ENCODE assay signal across 1 cellular context in the genomic region with DNA sequence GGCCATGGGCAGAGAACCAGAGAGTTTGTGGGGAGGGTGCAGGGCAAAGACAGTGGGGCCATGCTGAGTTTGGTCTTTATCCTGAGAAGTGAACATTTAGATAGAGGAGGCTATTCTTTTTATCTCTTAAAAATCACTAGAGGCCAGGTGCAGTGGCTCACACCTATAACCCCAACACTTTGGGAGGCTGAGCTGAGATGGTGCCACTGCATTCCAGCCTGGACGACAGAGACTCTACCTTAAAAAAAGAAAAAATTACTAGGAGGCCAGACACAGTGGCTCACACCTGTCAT.
TF ChIP-seq lines count a peak whose summit lies in the region.

No MANE protein-coding gene starts in this region.

TF ChIP-seq in HepG2, 621 proteins besides CTCF, POLR2A, EP300 and RAD21 (continued from another document and continues in another):
- TF ChIP-seq ZNF281 (CRISPR knock-in tag; IDR thresholded peaks at IDR 0.05; ENCODE audit: borderline replicate concordance) = no peak
- TF ChIP-seq ZNF768 (CRISPR knock-in tag; IDR thresholded peaks at IDR 0.05) = no peak
- peak; percentile 3; the same call in 1 of the 2 replicates for TF ChIP-seq SALL1 (CRISPR knock-in tag; IDR thresholded peaks at IDR 0.05)
- no peak for TF ChIP-seq KLF9 (CRISPR knock-in tag; IDR thresholded peaks at IDR 0.05; ENCODE audit: low read depth)
- no peak for TF ChIP-seq ZNF724P (CRISPR knock-in tag; IDR thresholded peaks at IDR 0.05; ENCODE audit: borderline replicate concordance)
- no peak for TF ChIP-seq ETV5 (CRISPR knock-in tag; IDR thresholded peaks at IDR 0.05; ENCODE audit: borderline replicate concordance)
- TF ChIP-seq, protein P1, sequence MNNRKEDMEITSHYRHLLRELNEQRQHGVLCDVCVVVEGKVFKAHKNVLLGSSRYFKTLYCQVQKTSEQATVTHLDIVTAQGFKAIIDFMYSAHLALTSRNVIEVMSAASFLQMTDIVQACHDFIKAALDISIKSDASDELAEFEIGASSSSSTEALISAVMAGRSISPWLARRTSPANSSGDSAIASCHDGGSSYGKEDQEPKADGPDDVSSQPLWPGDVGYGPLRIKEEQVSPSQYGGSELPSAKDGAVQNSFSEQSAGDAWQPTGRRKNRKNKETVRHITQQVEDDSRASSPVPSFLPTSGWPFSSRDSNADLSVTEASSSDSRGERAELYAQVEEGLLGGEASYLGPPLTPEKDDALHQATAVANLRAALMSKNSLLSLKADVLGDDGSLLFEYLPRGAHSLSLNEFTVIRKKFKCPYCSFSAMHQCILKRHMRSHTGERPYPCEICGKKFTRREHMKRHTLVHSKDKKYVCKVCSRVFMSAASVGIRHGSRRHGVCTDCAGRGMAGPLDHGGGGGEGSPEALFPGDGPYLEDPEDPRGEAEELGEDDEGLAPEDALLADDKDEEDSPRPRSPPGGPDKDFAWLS (CRISPR knock-in tag; IDR thresholded peaks at IDR 0.05; ENCODE audit: borderline replicate concordance) = no peak
- TF ChIP-seq FLYWCH1 (CRISPR knock-in tag; IDR thresholded peaks at IDR 0.05) = no peak
- TF ChIP-seq FOXK1 (CRISPR knock-in tag; IDR thresholded peaks at IDR 0.05; ENCODE audit: borderline replicate concordance, low read depth) = no peak
- no peak for TF ChIP-seq ZBTB7A (CRISPR knock-in tag; IDR thresholded peaks at IDR 0.05)
- TF ChIP-seq ZNF335 (CRISPR knock-in tag; IDR thresholded peaks at IDR 0.05) = no peak
- TF ChIP-seq, protein P2, sequence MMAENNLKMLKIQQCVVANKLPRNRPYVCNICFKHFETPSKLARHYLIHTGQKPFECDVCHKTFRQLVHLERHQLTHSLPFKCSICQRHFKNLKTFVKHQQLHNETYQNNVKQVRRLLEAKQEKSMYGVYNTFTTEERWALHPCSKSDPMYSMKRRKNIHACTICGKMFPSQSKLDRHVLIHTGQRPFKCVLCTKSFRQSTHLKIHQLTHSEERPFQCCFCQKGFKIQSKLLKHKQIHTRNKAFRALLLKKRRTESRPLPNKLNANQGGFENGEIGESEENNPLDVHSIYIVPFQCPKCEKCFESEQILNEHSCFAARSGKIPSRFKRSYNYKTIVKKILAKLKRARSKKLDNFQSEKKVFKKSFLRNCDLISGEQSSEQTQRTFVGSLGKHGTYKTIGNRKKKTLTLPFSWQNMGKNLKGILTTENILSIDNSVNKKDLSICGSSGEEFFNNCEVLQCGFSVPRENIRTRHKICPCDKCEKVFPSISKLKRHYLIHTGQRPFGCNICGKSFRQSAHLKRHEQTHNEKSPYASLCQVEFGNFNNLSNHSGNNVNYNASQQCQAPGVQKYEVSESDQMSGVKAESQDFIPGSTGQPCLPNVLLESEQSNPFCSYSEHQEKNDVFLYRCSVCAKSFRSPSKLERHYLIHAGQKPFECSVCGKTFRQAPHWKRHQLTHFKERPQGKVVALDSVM (CRISPR knock-in tag; IDR thresholded peaks at IDR 0.05) = 0 out of 2 replicates have a peak, but pooled peaks have one; percentile 32
- TF ChIP-seq PRMT3 (CRISPR knock-in tag; IDR thresholded peaks at IDR 0.05; ENCODE audit: borderline replicate concordance, low read depth) = no peak
- TF ChIP-seq ZNF282 (IDR thresholded peaks at IDR 0.05; ENCODE audit: partially characterized antibody) = no peak
- TF ChIP-seq CERS6 (CRISPR knock-in tag; IDR thresholded peaks at IDR 0.05) = no peak
- TF ChIP-seq MZF1 (CRISPR knock-in tag; IDR thresholded peaks at IDR 0.05; ENCODE audit: borderline replicate concordance) = no peak
- no peak for TF ChIP-seq SOX13 (IDR thresholded peaks at IDR 0.05)
- TF ChIP-seq SOX13 (CRISPR knock-in tag; conservative IDR thresholded peaks at IDR 0.05 in 1 of 2, IDR thresholded peaks at IDR 0.05 in 1 of 2) = no peak
- no peak for TF ChIP-seq ZNF296 (CRISPR knock-in tag; conservative IDR thresholded peaks at IDR 0.05)
- TF ChIP-seq NR1H2 (CRISPR knock-in tag; IDR thresholded peaks at IDR 0.05; ENCODE audit: borderline replicate concordance, low read depth) = no peak
- TF ChIP-seq, protein P3, sequence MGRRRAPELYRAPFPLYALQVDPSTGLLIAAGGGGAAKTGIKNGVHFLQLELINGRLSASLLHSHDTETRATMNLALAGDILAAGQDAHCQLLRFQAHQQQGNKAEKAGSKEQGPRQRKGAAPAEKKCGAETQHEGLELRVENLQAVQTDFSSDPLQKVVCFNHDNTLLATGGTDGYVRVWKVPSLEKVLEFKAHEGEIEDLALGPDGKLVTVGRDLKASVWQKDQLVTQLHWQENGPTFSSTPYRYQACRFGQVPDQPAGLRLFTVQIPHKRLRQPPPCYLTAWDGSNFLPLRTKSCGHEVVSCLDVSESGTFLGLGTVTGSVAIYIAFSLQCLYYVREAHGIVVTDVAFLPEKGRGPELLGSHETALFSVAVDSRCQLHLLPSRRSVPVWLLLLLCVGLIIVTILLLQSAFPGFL (CRISPR knock-in tag; IDR thresholded peaks at IDR 0.05) = no peak
- TF ChIP-seq ZNF276 (CRISPR knock-in tag; IDR thresholded peaks at IDR 0.05; ENCODE audit: low read depth) = no peak
- TF ChIP-seq YEATS4 (CRISPR knock-in tag; IDR thresholded peaks at IDR 0.05; ENCODE audit: borderline replicate concordance) = no peak
- no peak for TF ChIP-seq HOXA7 (CRISPR knock-in tag; IDR thresholded peaks at IDR 0.05)
- no peak for TF ChIP-seq ZNF143 (CRISPR knock-in tag; IDR thresholded peaks at IDR 0.05)
- no peak for TF ChIP-seq NR2F6 (IDR thresholded peaks at IDR 0.05)
- no peak for TF ChIP-seq NR2F6 (CRISPR knock-in tag; IDR thresholded peaks at IDR 0.05)
- TF ChIP-seq FOXJ3 (CRISPR knock-in tag; IDR thresholded peaks at IDR 0.05; ENCODE audit: borderline replicate concordance) = no peak
- TF ChIP-seq SNAPC4 (CRISPR knock-in tag; IDR thresholded peaks at IDR 0.05) = no peak
- TF ChIP-seq HMG20A (CRISPR knock-in tag; IDR thresholded peaks at IDR 0.05; ENCODE audit: borderline replicate concordance) = no peak
- no peak for TF ChIP-seq DBP (CRISPR knock-in tag; IDR thresholded peaks at IDR 0.05; ENCODE audit: not compliant biosample characterization)
- TF ChIP-seq, protein P4, sequence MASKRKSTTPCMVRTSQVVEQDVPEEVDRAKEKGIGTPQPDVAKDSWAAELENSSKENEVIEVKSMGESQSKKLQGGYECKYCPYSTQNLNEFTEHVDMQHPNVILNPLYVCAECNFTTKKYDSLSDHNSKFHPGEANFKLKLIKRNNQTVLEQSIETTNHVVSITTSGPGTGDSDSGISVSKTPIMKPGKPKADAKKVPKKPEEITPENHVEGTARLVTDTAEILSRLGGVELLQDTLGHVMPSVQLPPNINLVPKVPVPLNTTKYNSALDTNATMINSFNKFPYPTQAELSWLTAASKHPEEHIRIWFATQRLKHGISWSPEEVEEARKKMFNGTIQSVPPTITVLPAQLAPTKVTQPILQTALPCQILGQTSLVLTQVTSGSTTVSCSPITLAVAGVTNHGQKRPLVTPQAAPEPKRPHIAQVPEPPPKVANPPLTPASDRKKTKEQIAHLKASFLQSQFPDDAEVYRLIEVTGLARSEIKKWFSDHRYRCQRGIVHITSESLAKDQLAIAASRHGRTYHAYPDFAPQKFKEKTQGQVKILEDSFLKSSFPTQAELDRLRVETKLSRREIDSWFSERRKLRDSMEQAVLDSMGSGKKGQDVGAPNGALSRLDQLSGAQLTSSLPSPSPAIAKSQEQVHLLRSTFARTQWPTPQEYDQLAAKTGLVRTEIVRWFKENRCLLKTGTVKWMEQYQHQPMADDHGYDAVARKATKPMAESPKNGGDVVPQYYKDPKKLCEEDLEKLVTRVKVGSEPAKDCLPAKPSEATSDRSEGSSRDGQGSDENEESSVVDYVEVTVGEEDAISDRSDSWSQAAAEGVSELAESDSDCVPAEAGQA (IDR thresholded peaks at IDR 0.05; ENCODE audit: low read depth) = no peak
- TF ChIP-seq, protein P4 (CRISPR knock-in tag; IDR thresholded peaks at IDR 0.05; ENCODE audit: borderline replicate concordance) = no peak
- TF ChIP-seq IRF2 (CRISPR knock-in tag; IDR thresholded peaks at IDR 0.05) = peak; percentile 13; the same call in 1 of the 2 replicates
- no peak for TF ChIP-seq CBX1 (IDR thresholded peaks at IDR 0.05; ENCODE audit: low read depth)
